14 cellular contexts compared by ENCODE assay signal in genomic region chr13:47945738-47946137, GRCh38. TPM values are rescaled to one million over a fixed set of nuclear protein-coding genes. Genes with fewer than 3 reads are reported as not detected.
DNase-seq lines count a peak whose midpoint lies in the region; TF ChIP-seq lines count a peak whose summit lies in the region.
"Had no signal": no experiment of that assay in that cellular context is flagged by ENCODE, and none has a peak within 500 bp of the region (broad histone marks: within the 10 kb centered on the region; RNA-seq: fewer than 3 reads in every experiment).

No MANE protein-coding gene starts in this region.

- no peak overlapping the region for H3K14ac ChIP-seq in trophoblast cell (ENCODE audit: low read length)

- no peak overlapping the region for H4K91ac ChIP-seq in trophoblast cell (ENCODE audit: low read depth, low read length)

- H3K4me2 ChIP-seq in trophoblast cell (ENCODE audit: low read length), result no peak overlapping the region
- H3K4me2 ChIP-seq in MM.1S (ENCODE audit: low read depth, low read length), result no peak overlapping the region

- H2AFZ ChIP-seq in trophoblast cell (ENCODE audit: insufficient read depth, low read length, poor library complexity) (no peak overlapping the region), MM.1S (ENCODE audit: low read length) (no peak overlapping the region)

- H3K79me1 ChIP-seq in trophoblast cell (ENCODE audit: low read length), result no peaks in the 10 kb centered on the region

- no peak overlapping the region for H4K8ac ChIP-seq in trophoblast cell (ENCODE audit: low read depth, low read length)

- H3K27ac ChIP-seq in trophoblast cell (ENCODE audit: low read depth, low read length), result no peak overlapping the region
- H3K27ac ChIP-seq in MM.1S (ENCODE audit: low read length), result no peak overlapping the region
- H3K27ac ChIP-seq: skin epidermis had no signal

- H3K9me3 ChIP-seq in trophoblast cell (ENCODE audit: insufficient read depth, low read depth, low read length), result no peaks in the 10 kb centered on the region
- no peaks in the 10 kb centered on the region for H3K9me3 ChIP-seq in MM.1S (replicated peaks; ENCODE audit: insufficient read depth, low read length)

- H3K4me1 ChIP-seq in trophoblast cell (ENCODE audit: control insufficient read depth in 1 of 2, insufficient read depth in 2 of 2, low read length in 2 of 2) (no peaks in the 10 kb centered on the region), MM.1S (ENCODE audit: low read length) (no peaks in the 10 kb centered on the region)

- H3K27me3 ChIP-seq in trophoblast cell (ENCODE audit: insufficient read depth, low read length), result no peaks in the 10 kb centered on the region
- H3K27me3 ChIP-seq in MM.1S (replicated peaks; ENCODE audit: insufficient read depth, low read length), result no peaks in the 10 kb centered on the region

- no CpG with 5 or more reads among the region's 2 CpGs for WGBS in trophoblast cell (ENCODE audit: extremely low coverage, insufficient coverage, insufficient read length)

- H3K79me2 ChIP-seq in trophoblast cell (ENCODE audit: control insufficient read depth, insufficient read depth, low read length, poor library complexity) (no peaks in the 10 kb centered on the region), MM.1S (ENCODE audit: low read length) (no peaks in the 10 kb centered on the region)

- H3K9ac ChIP-seq in trophoblast cell (ENCODE audit: low read length), result no peak overlapping the region
- no peak overlapping the region for H3K9ac ChIP-seq in MM.1S (ENCODE audit: low read length)

- H3K18ac ChIP-seq in trophoblast cell (ENCODE audit: low read length), result no peak overlapping the region

- H3K4ac ChIP-seq in trophoblast cell (ENCODE audit: low read depth, low read length), result no peak overlapping the region

- H3K4me3 ChIP-seq in fibroblast of mammary gland (ENCODE audit: control insufficient read depth, low read depth, low read length) (no peak overlapping the region), trophoblast cell (ENCODE audit: low read depth, low read length) (no peak overlapping the region), MM.1S (ENCODE audit: low read length) (no peak overlapping the region)
- H3K4me3 ChIP-seq: skin epidermis had no signal

- no peak overlapping the region for H2BK12ac ChIP-seq in trophoblast cell (ENCODE audit: low read length)

- no peak overlapping the region for H2BK5ac ChIP-seq in trophoblast cell (ENCODE audit: low read depth, low read length, poor library complexity)

- H3K23ac ChIP-seq in trophoblast cell (ENCODE audit: low read length), result no peak overlapping the region

- no peaks in the 10 kb centered on the region for H4K20me1 ChIP-seq in MM.1S (ENCODE audit: insufficient read depth, low read length)

- no peaks in the 10 kb centered on the region for H3F3A ChIP-seq in MM.1S (ENCODE audit: insufficient read depth, low read length)

- H3K36me3 ChIP-seq in trophoblast cell (ENCODE audit: control insufficient read depth in 1 of 2, insufficient read depth in 2 of 2, low read length in 2 of 2) (peaks cover 2 to 5% of the 10 kb centered on the region in 2 experiments), MM.1S (replicated peaks; ENCODE audit: insufficient read depth, low read length) (no peaks in the 10 kb centered on the region)

- H2AK5ac ChIP-seq in trophoblast cell (ENCODE audit: low read length), result no peak overlapping the region

- H2BK120ac ChIP-seq in trophoblast cell (ENCODE audit: insufficient read depth, low read length, poor library complexity), result no peak overlapping the region

- no peak for TF ChIP-seq CTCF in fibroblast of mammary gland (conservative IDR thresholded peaks at IDR 0.05; ENCODE audit: control insufficient read depth, insufficient read depth, low read depth, low read length)
- no peak for TF ChIP-seq CTCF in MM.1S (IDR thresholded peaks at IDR 0.05; ENCODE audit: low read length)

- peak; percentile 84 for DNase-seq in EH (ENCODE audit: low read depth)
- peak; percentile 27 for DNase-seq in RPMI7951 (ENCODE audit: low read depth)
- peak; percentile 57 for DNase-seq in fibroblast of mammary gland (ENCODE audit: low read depth)
- peak; percentile 63 to 90 for DNase-seq in trophoblast cell
- DNase-seq in epidermal melanocyte (ENCODE audit: insufficient read length, low spot score), result no peak
- DNase-seq in activated CD8-positive, alpha-beta memory T cell treated with anti-CD3 and anti-CD28 coated beads for 24 hours, result no peak
- DNase-seq in MM.1S, result no peak
- DNase-seq: effector CD8-positive, alpha-beta T cell; H7; head of caudate nucleus; Karpas-422; naive thymus-derived CD8-positive, alpha-beta T cell; NCI-H187 treated with DMSO at 0.1 percent for 48 hours had no signal

- H4K12ac ChIP-seq in trophoblast cell (ENCODE audit: low read depth, low read length), result no peak overlapping the region

- no peaks in the 10 kb centered on the region for H3K9me2 ChIP-seq in MM.1S (replicated peaks; ENCODE audit: insufficient read depth, low read length)

RNA-seq across cellular contexts. Expression of gene SUCLA2, which starts 55.3 kb away (rescaled TPM):
- total RNA-seq in RPMI7951 (2014; rRNA removed; shearing (Covaris generic)), result 40.7 and 59.1 TPM in 2 replicates
- 21.5 and 24.1 TPM in 2 replicates for polyA plus RNA-seq in trophoblast cell (2013)

Comparison
In these comparisons a context has a peak if more than half of its experiments do, and no peak if none do; other contexts are left out.
1. DNase-seq: peak in EH (single experiment), RPMI7951 (single experiment), fibroblast of mammary gland (single experiment) and trophoblast cell (2 of 2); none in epidermal melanocyte (single experiment), activated CD8-positive, alpha-beta memory T cell treated with anti-CD3 and anti-CD28 coated beads for 24 hours (single experiment) and MM.1S (single experiment).